Comparison of ENCODE assay signal across 14 cellular contexts in the genomic region with DNA sequence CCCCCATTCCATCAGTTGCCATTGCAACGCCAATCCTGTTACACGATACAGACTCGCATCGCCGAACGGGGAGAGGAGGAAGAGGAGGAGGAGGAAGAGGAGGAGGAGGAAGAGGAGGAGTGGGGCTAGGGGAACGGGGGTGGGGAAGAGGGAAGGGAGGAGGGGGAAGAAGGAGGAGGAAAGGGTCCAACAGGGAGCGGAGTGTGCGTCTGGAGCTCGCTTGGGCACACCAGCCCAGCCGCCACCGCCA. TPM values are rescaled to one million over a fixed set of nuclear protein-coding genes. Genes with fewer than 3 reads are reported as not detected.
A peak's percentile ranks its signal among the peaks of the same experiment; 100 is the strongest.
DNase-seq lines count a peak whose midpoint lies in the region; ATAC-seq and TF ChIP-seq lines count a peak whose summit lies in the region.
"Had no signal": no experiment of that assay in that cellular context is flagged by ENCODE, and none has a peak within 500 bp of the region (broad histone marks: within the 10 kb centered on the region; RNA-seq: fewer than 3 reads in every experiment).

No MANE protein-coding gene starts in this region.

- in situ Hi-C loops in astrocyte of the cerebellum (cut with HindIII; ENCODE audit: low sequenced_read_pairs), result no loop called here

- WGBS in lower leg skin, 2 donors, result 1 to 2% methylated on average over 12 of the region's 12 CpGs

- H3K27ac ChIP-seq in substantia nigra (ENCODE audit: low read depth, low read length, poor library complexity, severe bottlenecking), result peak overlapping the region; percentile 31
- H3K27ac ChIP-seq: RWPE1 had no signal

- intact Hi-C loops in lower leg skin (cut with DNase I; ENCODE audit: low total_unique reads), result no loop called here

- no peak for ATAC-seq in HG03159 (IDR thresholded peaks at IDR 0.05; ENCODE audit: unreplicated experiment)
- no peak for ATAC-seq in HG03039 (IDR thresholded peaks at IDR 0.05; ENCODE audit: unreplicated experiment)
- no peak for ATAC-seq in omental fat pad (ENCODE audit: low FRiP score)

- DNase-seq in NCI-H146 (lab: John Stamatoyannopoulos, UW), result peak; percentile 4
- DNase-seq in NCI-H146 treated with DMSO at 0.1 percent for 48 hours (lab: John Stamatoyannopoulos, UW; ENCODE audit: unreplicated experiment), result no peak
- DNase-seq in astrocyte of the cerebellum (ENCODE audit: low read depth), result no peak
- DNase-seq in lower leg skin (ENCODE audit: low spot score in 2 of 2), result no peak
- peak in 2 of 49 donors; percentile 1 to 21 for DNase-seq in substantia nigra (lab: John Stamatoyannopoulos, UW)
- no peak for DNase-seq in omental fat pad (ENCODE audit: low spot score)
- DNase-seq: 8988T; activated CD4-positive, CD25-positive, alpha-beta regulatory T cell; NCI-H2107; stimulated activated CD4-positive, alpha-beta T cell treated with anti-CD3 and anti-CD28 coated beads, Interleukin-4, amount 100 ng/mL, for 4 hours had no signal

- TF ChIP-seq CTCF in astrocyte of the cerebellum (IDR thresholded peaks at IDR 0.05; ENCODE audit: low read depth, low read length, missing control alignments) (no peak), lower leg skin (IDR thresholded peaks at IDR 0.05) (no peak), omental fat pad (IDR thresholded peaks at IDR 0.05) (no peak)

- no peak for TF ChIP-seq POLR2A in lower leg skin (IDR thresholded peaks at IDR 0.05)

- H3K4me3 ChIP-seq in astrocyte of the cerebellum (ENCODE audit: low read depth, low read length), result peak overlapping the region; percentile 36
- peak overlapping the region; percentile 24 for H3K4me3 ChIP-seq in lower leg skin (ENCODE audit: low read depth, poor library complexity, severe bottlenecking)

RNA-seq across cellular contexts. Expression of a gene that starts 0.2 kb away (rescaled TPM):
- total RNA-seq in lower leg skin (under 1 TPM; 0.15 to 0.78 (median 0.24) TPM), omental fat pad (under 1 TPM in 1 of 4 donors, not detected in 3; 0.16 TPM)
- total RNA-seq: fibroblast of villous mesenchyme had no signal
